10 cellular contexts compared by ENCODE assay signal in genomic region chr22:42969348-42969975, GRCh38. TPM values are rescaled to one million over a fixed set of nuclear protein-coding genes. Genes with fewer than 3 reads are reported as not detected.
A peak's percentile ranks its signal among the peaks of the same experiment; 100 is the strongest.
DNase-seq lines count a peak whose midpoint lies in the region; ATAC-seq and TF ChIP-seq lines count a peak whose summit lies in the region.
"Had no signal": no experiment of that assay in that cellular context is flagged by ENCODE, and none has a peak within 500 bp of the region (broad histone marks: within the 10 kb centered on the region; RNA-seq: fewer than 3 reads in every experiment).

No MANE protein-coding gene starts in this region.

- DNase-seq in GM23248: peak; percentile 96
- DNase-seq in adipocyte (ENCODE audit: low read depth): peak; percentile 83
- DNase-seq in foreskin fibroblast: peak; percentile 78 to 91
- no peak for DNase-seq in activated CD4-positive, CD25-positive, alpha-beta regulatory T cell treated with anti-CD3 and anti-CD28 coated beads, Interleukin-2, amount 50 U/mL, for 72 hours
- no peak for DNase-seq in activated CD4-positive, alpha-beta memory T cell treated with anti-CD3 and anti-CD28 coated beads, Interleukin-2, amount 10 ng/mL, durations not matched to agents 7 days and 5 days
- no peak for DNase-seq in NCI-H1092 treated with DMSO at 0.1 percent for 48 hours (lab: John Stamatoyannopoulos, UW)
- DNase-seq: Right ventricle myocardium superior had no signal

- H3K27me3 ChIP-seq in GM23248 (replicated peaks; ENCODE audit: insufficient read depth) (no peaks in the 10 kb centered on the region), adipocyte (replicated peaks; ENCODE audit: control insufficient read depth, insufficient read depth, low read length) (no peaks in the 10 kb centered on the region)

- H3K4me2 ChIP-seq in GM23248 (ENCODE audit: unreplicated experiment): peak overlapping the region; percentile 67

- no peaks in the 10 kb centered on the region for H4K20me1 ChIP-seq in GM23248 (ENCODE audit: insufficient read depth)

- 10 to 11% methylated on average over 12 of the region's 12 CpGs for WGBS in GM23248 (ENCODE audit: low coverage in 1 of 2, low lambda C conversion rate in 2 of 2, missing lambda C conversion rate in 2 of 2), 2 experiments

- H3K36me3 ChIP-seq in GM23248 (ENCODE audit: low read depth): no peaks in the 10 kb centered on the region
- no peaks in the 10 kb centered on the region for H3K36me3 ChIP-seq in adipocyte (ENCODE audit: control insufficient read depth, insufficient read depth, low read length, severe bottlenecking)

- in situ Hi-C loops in GM23248 (cut with MboI): no loop called here

- H3K9me2 ChIP-seq in GM23248 (ENCODE audit: insufficient read depth): no peaks in the 10 kb centered on the region

- peaks cover 59% of the 10 kb centered on the region for H3K4me1 Mint-ChIP-seq in stimulated activated memory B cell treated with anti-CD40 and anti-IgM and Interleukin-4, amounts not matched to agents 10 μg/mL and 1 μg/mL and 100 μg/mL, for 72 hours
- H3K4me1 Mint-ChIP-seq in activated CD4-positive, alpha-beta memory T cell treated with anti-CD3 and anti-CD28 coated beads, Interleukin-2, amount 10 ng/mL, durations not matched to agents 7 days and 5 days: peaks cover 24% of the 10 kb centered on the region

- H3K4me3 ChIP-seq in GM23248: 0 out of 2 replicates have a peak overlapping the region, but pooled peaks have one; percentile 7
- no peak overlapping the region for H3K4me3 ChIP-seq in adipocyte (ENCODE audit: low read length)
- H3K4me3 ChIP-seq in foreskin fibroblast (ENCODE audit: low read depth in 1 of 2, low read length in 2 of 2): no peak overlapping the region

- no peaks in the 10 kb centered on the region for H3K9me3 Mint-ChIP-seq in stimulated activated memory B cell treated with anti-CD40 and anti-IgM and Interleukin-4, amounts not matched to agents 10 μg/mL and 1 μg/mL and 100 μg/mL, for 72 hours
- H3K9me3 Mint-ChIP-seq in activated CD4-positive, alpha-beta memory T cell treated with anti-CD3 and anti-CD28 coated beads, Interleukin-2, amount 10 ng/mL, durations not matched to agents 7 days and 5 days: peaks cover 7% of the 10 kb centered on the region
- H3K9me3 Mint-ChIP-seq: activated T-helper 2 cell treated with anti-CD3 and anti-CD28 coated beads, Interferon-gamma antibody, Interleukin-2, Interleukin-4, amounts not matched to agents 10 μg/mL and 5 μg/mL and 100 μg/mL, durations not matched to agents 14 hours and 24 hours and 36 hours had no signal

- peak overlapping the region; percentile 95 for H3K27ac ChIP-seq in GM23248

- H3K4me3 Mint-ChIP-seq in stimulated activated memory B cell treated with anti-CD40 and anti-IgM and Interleukin-4, amounts not matched to agents 10 μg/mL and 1 μg/mL and 100 μg/mL, for 72 hours: no peak overlapping the region
- H3K4me3 Mint-ChIP-seq in activated CD4-positive, alpha-beta memory T cell treated with anti-CD3 and anti-CD28 coated beads, Interleukin-2, amount 10 ng/mL, durations not matched to agents 7 days and 5 days: no peak overlapping the region

- peaks cover 40% of the 10 kb centered on the region for H3K4me1 ChIP-seq in GM23248 (ENCODE audit: insufficient read depth)
- H3K4me1 ChIP-seq in adipocyte (ENCODE audit: control insufficient read depth, insufficient read depth, low read length): peaks cover 14% of the 10 kb centered on the region

- H3K9me3 ChIP-seq in GM23248 (ENCODE audit: low read depth) (no peaks in the 10 kb centered on the region), adipocyte (ENCODE audit: control insufficient read depth, low read length) (no peaks in the 10 kb centered on the region)

- peaks cover 28% of the 10 kb centered on the region for H3F3A ChIP-seq in GM23248 (ENCODE audit: insufficient read depth)

- CTCF ChIA-PET in activated CD4-positive, alpha-beta memory T cell treated with anti-CD3 and anti-CD28 coated beads, Interleukin-2, amount 10 ng/mL, durations not matched to agents 7 days and 5 days (lab: Charles Lee): no interaction called here

- ATAC-seq in stimulated activated memory B cell treated with anti-CD40 and anti-IgM and Interleukin-4, amounts not matched to agents 10 μg/mL and 1 μg/mL and 100 μg/mL, for 72 hours: no peak
- no peak for ATAC-seq in HG03469 (IDR thresholded peaks at IDR 0.05; ENCODE audit: unreplicated experiment)

- peaks cover 11% of the 10 kb centered on the region for H3K36me3 Mint-ChIP-seq in stimulated activated memory B cell treated with anti-CD40 and anti-IgM and Interleukin-4, amounts not matched to agents 10 μg/mL and 1 μg/mL and 100 μg/mL, for 72 hours
- peaks cover 19% of the 10 kb centered on the region for H3K36me3 Mint-ChIP-seq in activated CD4-positive, alpha-beta memory T cell treated with anti-CD3 and anti-CD28 coated beads, Interleukin-2, amount 10 ng/mL, durations not matched to agents 7 days and 5 days (ENCODE audit: low read depth)

- no peak for TF ChIP-seq CTCF in foreskin fibroblast (IDR thresholded peaks at IDR 0.05; ENCODE audit: low read depth, low read length)

- POLR2A ChIA-PET in activated CD4-positive, alpha-beta memory T cell treated with anti-CD3 and anti-CD28 coated beads, Interleukin-2, amount 10 ng/mL, durations not matched to agents 7 days and 5 days (lab: Charles Lee): no interaction called here

- peak overlapping the region; percentile 69 for H3K9ac ChIP-seq in GM23248
- H3K9ac ChIP-seq in adipocyte (ENCODE audit: low read length): no peak overlapping the region

- H3K27ac Mint-ChIP-seq in stimulated activated memory B cell treated with anti-CD40 and anti-IgM and Interleukin-4, amounts not matched to agents 10 μg/mL and 1 μg/mL and 100 μg/mL, for 72 hours: peak overlapping the region; percentile 70
- H3K27ac Mint-ChIP-seq in activated CD4-positive, alpha-beta memory T cell treated with anti-CD3 and anti-CD28 coated beads, Interleukin-2, amount 10 ng/mL, durations not matched to agents 7 days and 5 days: no peak overlapping the region
- H3K27ac Mint-ChIP-seq: activated T-helper 2 cell treated with anti-CD3 and anti-CD28 coated beads, Interferon-gamma antibody, Interleukin-2, Interleukin-4, amounts not matched to agents 10 μg/mL and 5 μg/mL and 100 μg/mL, durations not matched to agents 14 hours and 24 hours and 36 hours had no signal

- peaks cover 95% of the 10 kb centered on the region for H3K79me2 ChIP-seq in GM23248 (ENCODE audit: insufficient read depth)

- no peaks in the 10 kb centered on the region for H3K27me3 Mint-ChIP-seq in stimulated activated memory B cell treated with anti-CD40 and anti-IgM and Interleukin-4, amounts not matched to agents 10 μg/mL and 1 μg/mL and 100 μg/mL, for 72 hours
- H3K27me3 Mint-ChIP-seq in activated CD4-positive, alpha-beta memory T cell treated with anti-CD3 and anti-CD28 coated beads, Interleukin-2, amount 10 ng/mL, durations not matched to agents 7 days and 5 days: no peaks in the 10 kb centered on the region

- H2AFZ ChIP-seq in GM23248: no peak overlapping the region

RNA-seq across cellular contexts. Expression of gene PACSIN2, which starts 45.5 kb away (rescaled TPM):
- 35.5 and 43.7 TPM in 2 replicates for total RNA-seq in GM23248 (2014; rRNA removed; shearing (Covaris generic))
- 36.0 and 36.5 TPM in 2 replicates for polyA plus RNA-seq in GM23248 (2016; fragmentation: Nextera tagmentation; extraction: Ambion mirVana)
- 10 to 100 TPM; 33.5 to 35.1 TPM for total RNA-seq in activated CD4-positive, alpha-beta memory T cell treated with anti-CD3 and anti-CD28 coated beads, Interleukin-2, amount 10 ng/mL, durations not matched to agents 7 days and 5 days

Comparison
In these comparisons a context has a peak if more than half of its experiments do, and no peak if none do; other contexts are left out.
1. DNase-seq: peak in GM23248 (single experiment), adipocyte (single experiment) and foreskin fibroblast (2 of 2); none in activated CD4-positive, CD25-positive, alpha-beta regulatory T cell treated with anti-CD3 and anti-CD28 coated beads, Interleukin-2, amount 50 U/mL, for 72 hours (single experiment), activated CD4-positive, alpha-beta memory T cell treated with anti-CD3 and anti-CD28 coated beads, Interleukin-2, amount 10 ng/mL, durations not matched to agents 7 days and 5 days (single experiment) and NCI-H1092 treated with DMSO at 0.1 percent for 48 hours (single experiment).